9 cellular contexts compared by ENCODE assay signal in the genomic region with DNA sequence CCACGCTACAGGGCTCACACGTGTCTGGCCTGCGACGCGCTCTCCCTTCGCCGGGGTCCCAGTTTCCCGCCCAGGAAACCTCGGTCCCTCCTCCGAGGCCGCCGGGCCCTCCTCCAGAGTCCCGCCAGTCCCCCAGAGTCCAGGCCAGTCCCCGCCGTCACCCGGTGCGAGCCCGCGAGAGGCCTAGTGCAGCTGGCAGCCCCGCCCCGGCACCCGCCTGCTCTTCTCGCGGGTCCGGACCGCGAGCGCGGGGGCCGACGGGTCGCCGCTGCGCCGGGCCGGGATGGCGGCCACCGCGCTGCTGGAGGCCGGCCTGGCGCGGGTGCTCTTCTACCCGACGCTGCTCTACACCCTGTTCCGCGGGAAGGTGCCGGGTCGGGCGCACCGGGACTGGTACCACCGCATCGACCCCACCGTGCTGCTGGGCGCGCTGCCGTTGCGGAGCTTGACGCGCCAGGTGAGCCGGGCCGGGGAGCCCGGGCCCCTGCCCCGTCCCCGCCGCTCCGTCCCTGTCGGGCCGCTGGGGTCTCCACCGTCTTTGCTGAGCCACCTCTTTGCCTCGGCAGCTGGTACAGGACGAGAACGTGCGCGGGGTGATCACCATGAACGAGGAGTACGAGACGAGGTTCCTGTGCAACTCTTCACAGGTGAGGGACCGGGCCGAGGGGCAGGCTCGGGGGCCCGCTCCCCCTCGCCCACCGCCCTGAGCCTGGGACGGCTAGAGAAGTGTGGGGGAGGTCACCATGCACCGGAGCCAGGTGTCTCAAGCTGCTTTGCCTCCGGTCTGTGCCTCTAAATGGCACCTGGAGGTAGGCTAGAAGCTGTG. TPM values are rescaled to one million over a fixed set of nuclear protein-coding genes. Genes with fewer than 3 reads are reported as not detected.
A peak's percentile ranks its signal among the peaks of the same experiment; 100 is the strongest.
DNase-seq lines count a peak whose midpoint lies in the region; ATAC-seq, FAIRE-seq and TF ChIP-seq lines count a peak whose summit lies in the region.
"Had no signal": no experiment of that assay in that cellular context is flagged by ENCODE, and none has a peak within 500 bp of the region (broad histone marks: within the 10 kb centered on the region; RNA-seq: fewer than 3 reads in every experiment).

A gene with protein sequence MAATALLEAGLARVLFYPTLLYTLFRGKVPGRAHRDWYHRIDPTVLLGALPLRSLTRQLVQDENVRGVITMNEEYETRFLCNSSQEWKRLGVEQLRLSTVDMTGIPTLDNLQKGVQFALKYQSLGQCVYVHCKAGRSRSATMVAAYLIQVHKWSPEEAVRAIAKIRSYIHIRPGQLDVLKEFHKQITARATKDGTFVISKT (plus strand): TSS at position 260 of the 826 bp plus-strand sequence. CDS start 24 bp downstream, at position 284.

- peak within 1 kb of the TSS; percentile 72 to 87 for H3K4me3 ChIP-seq in kidney (ENCODE audit: low read length in 2 of 2)

- peaks cover 10% of the 10 kb centered on the region for H3K4me1 Mint-ChIP-seq in WTC11

- no peaks in the 10 kb centered on the region for H3K9me3 ChIP-seq in kidney (ENCODE audit: control insufficient read depth in 1 of 2, low read length in 2 of 2)

- peaks cover 14% of the 10 kb centered on the region; the same call in 1 of the 2 replicates for H3K36me3 Mint-ChIP-seq in WTC11

- no peak for FAIRE-seq in kidney (lab: Jason Lieb, UNC)
- FAIRE-seq: A204.1 had no signal

- H3K4me1 ChIP-seq in kidney (ENCODE audit: control insufficient read depth in 1 of 2, insufficient read depth in 1 of 2, low read depth in 1 of 2, low read length in 2 of 2): peaks cover 6 to 8% of the 10 kb centered on the region in 2 donors

- peak within 1 kb of the TSS; percentile 13 to 51 for H3K27ac ChIP-seq in kidney (ENCODE audit: low read depth in 2 of 2, low read length in 2 of 2)

- TF ChIP-seq CTCF in WTC11 (IDR thresholded peaks at IDR 0.05) (no peak), kidney (IDR thresholded peaks at IDR 0.05; ENCODE audit: borderline replicate concordance, extremely low read depth, insufficient read depth) (no peak)

- CTCF ChIA-PET in WTC11 (lab: Charles Lee): interaction anchor here (0.6 to 2.2 kb wide), 8 partner anchors 12 to 308 kb away, joined by 3 to 13 read pairs (median 4); no protein-coding TSS in a partner anchor

- H3K36me3 ChIP-seq in kidney (ENCODE audit: control insufficient read depth in 1 of 2, insufficient read depth in 2 of 2, low read length in 2 of 2): peaks cover 0 to 6% of the 10 kb centered on the region in 2 donors

- ATAC-seq in HG02588 (IDR thresholded peaks at IDR 0.05; ENCODE audit: unreplicated experiment) (peak; percentile 91), WTC11 (peak; percentile 91)

- POLR2A ChIA-PET in WTC11 (lab: Charles Lee): interaction anchor here (1.0 to 1.7 kb wide), 4 partner anchors 13 to 29 kb away, joined by 3 to 4 read pairs (median 3); a partner anchor contains a TSS

- peak within 1 kb of the TSS; percentile 82 to 91 for H3K9ac ChIP-seq in kidney (ENCODE audit: low read length in 2 of 2)

- DNase-seq in DMS153 treated with DMSO at 0.1 percent for 48 hours (lab: John Stamatoyannopoulos, UW; ENCODE audit: unreplicated experiment) (peak; percentile 13), DMS153 (lab: John Stamatoyannopoulos, UW) (no peak), NCI-H1092 treated with DMSO at 0.1 percent for 48 hours (lab: John Stamatoyannopoulos, UW) (peak; percentile 56), WTC11 (ENCODE audit: low spot score) (peak; percentile 78), kidney (peak; percentile 94)
- peak; percentile 54 for DNase-seq in central memory CD4-positive, alpha-beta T cell
- DNase-seq in stimulated activated CD4-positive, alpha-beta T cell treated with anti-CD3 and anti-CD28 coated beads, Interleukin-15, amount 100 ng/mL, for 48 hours (ENCODE audit: low read depth in 2 of 2): peak; percentile 51 to 59

- H3K27ac Mint-ChIP-seq in WTC11: no peak within 1 kb of the TSS

- no peaks in the 10 kb centered on the region for H3K27me3 Mint-ChIP-seq in WTC11 (ENCODE audit: low read depth)

- intact Hi-C loops in kidney (cut with DNase I): no loop called here

- no peaks in the 10 kb centered on the region for H3K9me3 Mint-ChIP-seq in WTC11

- peak within 1 kb of the TSS; percentile 84 for H3K4me3 Mint-ChIP-seq in WTC11

TF ChIP-seq in WTC11, 78 proteins besides CTCF, POLR2A, EP300 and RAD21 (continues in another document):
- TF ChIP-seq NFE2L1 (CRISPR knock-in tag; IDR thresholded peaks at IDR 0.05): peak; percentile 14; the same call in 1 of the 2 replicates
- TF ChIP-seq, protein P1, sequence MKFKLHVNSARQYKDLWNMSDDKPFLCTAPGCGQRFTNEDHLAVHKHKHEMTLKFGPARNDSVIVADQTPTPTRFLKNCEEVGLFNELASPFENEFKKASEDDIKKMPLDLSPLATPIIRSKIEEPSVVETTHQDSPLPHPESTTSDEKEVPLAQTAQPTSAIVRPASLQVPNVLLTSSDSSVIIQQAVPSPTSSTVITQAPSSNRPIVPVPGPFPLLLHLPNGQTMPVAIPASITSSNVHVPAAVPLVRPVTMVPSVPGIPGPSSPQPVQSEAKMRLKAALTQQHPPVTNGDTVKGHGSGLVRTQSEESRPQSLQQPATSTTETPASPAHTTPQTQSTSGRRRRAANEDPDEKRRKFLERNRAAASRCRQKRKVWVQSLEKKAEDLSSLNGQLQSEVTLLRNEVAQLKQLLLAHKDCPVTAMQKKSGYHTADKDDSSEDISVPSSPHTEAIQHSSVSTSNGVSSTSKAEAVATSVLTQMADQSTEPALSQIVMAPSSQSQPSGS (CRISPR knock-in tag; IDR thresholded peaks at IDR 0.05; ENCODE audit: borderline replicate concordance, low read depth): no peak
- TF ChIP-seq OVOL2 (CRISPR knock-in tag; IDR thresholded peaks at IDR 0.05; ENCODE audit: borderline replicate concordance): no peak
- no peak; the same call in 1 of the 2 replicates for TF ChIP-seq SMAD3 (CRISPR knock-in tag; IDR thresholded peaks at IDR 0.05; ENCODE audit: borderline replicate concordance)
- TF ChIP-seq NFYB (CRISPR knock-in tag; conservative IDR thresholded peaks at IDR 0.05; ENCODE audit: low read depth): no peak
- TF ChIP-seq EMX1 (CRISPR knock-in tag; IDR thresholded peaks at IDR 0.05): no peak
- no peak for TF ChIP-seq ZNF671 (CRISPR knock-in tag; IDR thresholded peaks at IDR 0.05)
- TF ChIP-seq ZNF317 (CRISPR knock-in tag; IDR thresholded peaks at IDR 0.05; ENCODE audit: borderline replicate concordance, low read depth): peak; percentile 44; the same call in 1 of the 2 replicates
- TF ChIP-seq, protein P2, sequence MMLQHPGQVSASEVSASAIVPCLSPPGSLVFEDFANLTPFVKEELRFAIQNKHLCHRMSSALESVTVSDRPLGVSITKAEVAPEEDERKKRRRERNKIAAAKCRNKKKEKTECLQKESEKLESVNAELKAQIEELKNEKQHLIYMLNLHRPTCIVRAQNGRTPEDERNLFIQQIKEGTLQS (CRISPR knock-in tag; conservative IDR thresholded peaks at IDR 0.05): no peak
- TF ChIP-seq TCF7 (CRISPR knock-in tag; IDR thresholded peaks at IDR 0.05; ENCODE audit: low read depth): no peak
- TF ChIP-seq, protein P3, sequence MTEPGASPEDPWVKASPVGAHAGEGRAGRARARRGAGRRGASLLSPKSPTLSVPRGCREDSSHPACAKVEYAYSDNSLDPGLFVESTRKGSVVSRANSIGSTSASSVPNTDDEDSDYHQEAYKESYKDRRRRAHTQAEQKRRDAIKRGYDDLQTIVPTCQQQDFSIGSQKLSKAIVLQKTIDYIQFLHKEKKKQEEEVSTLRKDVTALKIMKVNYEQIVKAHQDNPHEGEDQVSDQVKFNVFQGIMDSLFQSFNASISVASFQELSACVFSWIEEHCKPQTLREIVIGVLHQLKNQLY (CRISPR knock-in tag; IDR thresholded peaks at IDR 0.05): no peak
- no peak for TF ChIP-seq GABPB1 (CRISPR knock-in tag; IDR thresholded peaks at IDR 0.05)
- TF ChIP-seq, protein P4, sequence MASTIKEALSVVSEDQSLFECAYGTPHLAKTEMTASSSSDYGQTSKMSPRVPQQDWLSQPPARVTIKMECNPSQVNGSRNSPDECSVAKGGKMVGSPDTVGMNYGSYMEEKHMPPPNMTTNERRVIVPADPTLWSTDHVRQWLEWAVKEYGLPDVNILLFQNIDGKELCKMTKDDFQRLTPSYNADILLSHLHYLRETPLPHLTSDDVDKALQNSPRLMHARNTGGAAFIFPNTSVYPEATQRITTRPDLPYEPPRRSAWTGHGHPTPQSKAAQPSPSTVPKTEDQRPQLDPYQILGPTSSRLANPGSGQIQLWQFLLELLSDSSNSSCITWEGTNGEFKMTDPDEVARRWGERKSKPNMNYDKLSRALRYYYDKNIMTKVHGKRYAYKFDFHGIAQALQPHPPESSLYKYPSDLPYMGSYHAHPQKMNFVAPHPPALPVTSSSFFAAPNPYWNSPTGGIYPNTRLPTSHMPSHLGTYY (CRISPR knock-in tag; IDR thresholded peaks at IDR 0.05): no peak
- TF ChIP-seq ZNF232 (CRISPR knock-in tag; IDR thresholded peaks at IDR 0.05): peak; percentile 76; the same call in 1 of the 2 replicates
- no peak; the same call in 1 of the 2 replicates for TF ChIP-seq RELA (CRISPR knock-in tag; IDR thresholded peaks at IDR 0.05; ENCODE audit: borderline replicate concordance)
- TF ChIP-seq, protein P5, sequence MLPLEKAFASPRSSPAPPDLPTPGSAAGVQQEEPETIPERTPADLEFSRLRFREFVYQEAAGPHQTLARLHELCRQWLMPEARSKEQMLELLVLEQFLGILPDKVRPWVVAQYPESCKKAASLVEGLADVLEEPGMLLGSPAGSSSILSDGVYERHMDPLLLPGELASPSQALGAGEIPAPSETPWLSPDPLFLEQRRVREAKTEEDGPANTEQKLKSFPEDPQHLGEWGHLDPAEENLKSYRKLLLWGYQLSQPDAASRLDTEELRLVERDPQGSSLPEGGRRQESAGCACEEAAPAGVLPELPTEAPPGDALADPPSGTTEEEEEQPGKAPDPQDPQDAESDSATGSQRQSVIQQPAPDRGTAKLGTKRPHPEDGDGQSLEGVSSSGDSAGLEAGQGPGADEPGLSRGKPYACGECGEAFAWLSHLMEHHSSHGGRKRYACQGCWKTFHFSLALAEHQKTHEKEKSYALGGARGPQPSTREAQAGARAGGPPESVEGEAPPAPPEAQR (CRISPR knock-in tag; IDR thresholded peaks at IDR 0.05): no peak
- TF ChIP-seq ZBTB21 (CRISPR knock-in tag; IDR thresholded peaks at IDR 0.05; ENCODE audit: borderline replicate concordance): no peak
- no peak; the same call in 1 of the 2 replicates for TF ChIP-seq ELF4 (CRISPR knock-in tag; IDR thresholded peaks at IDR 0.05; ENCODE audit: low read depth)

RNA-seq across cellular contexts. Expression of the gene that starts here (rescaled TPM):
- total RNA-seq in WTC11 (2021): 49.5 to 69.4 TPM (median 65.4 TPM) in 3 replicates
- 34.6 TPM for total RNA-seq in kidney
- 90.3 TPM for polyA plus RNA-seq in kidney (ENCODE audit: insufficient read depth, low read depth, low replicate concordance)
